In genomic region chr1:116346943-116347673, GRCh38 we compare ENCODE assay signal across 17 cellular contexts. TPM values are rescaled to one million over a fixed set of nuclear protein-coding genes. Genes with fewer than 3 reads are reported as not detected.
A peak's percentile ranks its signal among the peaks of the same experiment; 100 is the strongest.
DNase-seq lines count a peak whose midpoint lies in the region; ATAC-seq and TF ChIP-seq lines count a peak whose summit lies in the region.
"Had no signal": no experiment of that assay in that cellular context is flagged by ENCODE, and none has a peak within 500 bp of the region (broad histone marks: within the 10 kb centered on the region; RNA-seq: fewer than 3 reads in every experiment).

No MANE protein-coding gene starts in this region.

- no peak for TF ChIP-seq CTCF in breast epithelium (IDR thresholded peaks at IDR 0.05)

- H3K4me1 Mint-ChIP-seq in IgD-negative memory B cell = peaks cover 0 to 5% (median 0%) of the 10 kb centered on the region in 3 donors
- peaks cover 25 to 73% (median 58%) of the 10 kb centered on the region in 4 donors for H3K4me1 Mint-ChIP-seq in naive thymus-derived CD8-positive, alpha-beta T cell

- peak; percentile 10 for DNase-seq in NCI-H146 (lab: John Stamatoyannopoulos, UW)
- DNase-seq in NCI-H146 treated with DMSO at 0.1 percent for 48 hours (lab: John Stamatoyannopoulos, UW; ENCODE audit: unreplicated experiment) = no peak
- peak in 1 of 2 donors; percentile 42 for DNase-seq in breast epithelium (ENCODE audit: low spot score in 2 of 2)
- peak in 7 of 10 donors; percentile 3 to 78 (median 43) for DNase-seq in naive thymus-derived CD8-positive, alpha-beta T cell
- DNase-seq in Ammon's horn (ENCODE audit: low spot score) = no peak
- no peak for DNase-seq in effector CD8-positive, alpha-beta T cell (lab: John Stamatoyannopoulos, UW)
- DNase-seq: activated CD4-positive, alpha-beta memory T cell treated with anti-CD3 and anti-CD28 coated beads, Interleukin-2, amount 10 ng/mL, durations not matched to agents 7 days and 5 days; DMS79; MM.1S; NCI-H2029 treated with DMSO at 0.1 percent for 48 hours; NCI-H510A treated with DMSO at 0.1 percent for 48 hours; PC-9 had no signal

- POLR2A ChIA-PET in naive thymus-derived CD8-positive, alpha-beta T cell (lab: Charles Lee) = no interaction called here

- no peak overlapping the region for H3K4me3 Mint-ChIP-seq in IgD-negative memory B cell
- peak overlapping the region in 9 of 10 donors; percentile 31 to 67 (median 42) for H3K4me3 Mint-ChIP-seq in naive thymus-derived CD8-positive, alpha-beta T cell
- H3K4me3 Mint-ChIP-seq: activated CD4-positive, alpha-beta memory T cell treated with anti-CD3 and anti-CD28 coated beads, Interleukin-2, amount 10 ng/mL, durations not matched to agents 7 days and 5 days; brain had no signal

- H3K27me3 ChIP-seq in breast epithelium = no peaks in the 10 kb centered on the region

- no peaks in the 10 kb centered on the region for H3K9me3 ChIP-seq in breast epithelium

- peak; percentile 49 to 51 for ATAC-seq in naive thymus-derived CD8-positive, alpha-beta T cell
- no peak for ATAC-seq in HG03159 (IDR thresholded peaks at IDR 0.05; ENCODE audit: unreplicated experiment)
- ATAC-seq: HCT116 had no signal

- TF ChIP-seq POLR2A in breast epithelium (IDR thresholded peaks at IDR 0.05) = no peak

- H3K36me3 ChIP-seq in breast epithelium = no peaks in the 10 kb centered on the region

- peak overlapping the region; percentile 50 to 67 for H3K27ac ChIP-seq in breast epithelium
- H3K27ac ChIP-seq: 22Rv1, PC-9 had no signal

- no peak overlapping the region for H3K4me3 ChIP-seq in breast epithelium
- H3K4me3 ChIP-seq: PC-9 had no signal

- intact Hi-C loops in breast epithelium (cut with DNase I; ENCODE audit: low total_unique reads) = no loop called here

- no peaks in the 10 kb centered on the region for H3K4me1 ChIP-seq in breast epithelium

- H3K27ac Mint-ChIP-seq in IgD-negative memory B cell = peak overlapping the region in 2 of 3 donors; percentile 18 to 44
- H3K27ac Mint-ChIP-seq in naive thymus-derived CD8-positive, alpha-beta T cell = peak overlapping the region; percentile 85 to 97 (median 92)
- H3K27ac Mint-ChIP-seq: activated CD4-positive, alpha-beta memory T cell treated with anti-CD3 and anti-CD28 coated beads, Interleukin-2, amount 10 ng/mL, durations not matched to agents 7 days and 5 days had no signal

- H3K36me3 Mint-ChIP-seq in IgD-negative memory B cell = peaks cover 2% of the 10 kb centered on the region
- H3K36me3 Mint-ChIP-seq in naive thymus-derived CD8-positive, alpha-beta T cell = no peaks in the 10 kb centered on the region
- H3K36me3 Mint-ChIP-seq: brain had no signal

- peaks cover 8% of the 10 kb centered on the region for H3K27me3 Mint-ChIP-seq in IgD-negative memory B cell
- H3K27me3 Mint-ChIP-seq in naive thymus-derived CD8-positive, alpha-beta T cell = no peaks in the 10 kb centered on the region
- H3K27me3 Mint-ChIP-seq: activated CD4-positive, alpha-beta memory T cell treated with anti-CD3 and anti-CD28 coated beads, Interleukin-2, amount 10 ng/mL, durations not matched to agents 7 days and 5 days; brain had no signal

- H3K9me3 Mint-ChIP-seq in IgD-negative memory B cell = peaks cover 0 to 5% (median 0%) of the 10 kb centered on the region in 3 donors
- H3K9me3 Mint-ChIP-seq in naive thymus-derived CD8-positive, alpha-beta T cell = peaks cover 0 to 9% (median 0%) of the 10 kb centered on the region in 9 donors
- H3K9me3 Mint-ChIP-seq: activated CD4-positive, alpha-beta memory T cell treated with anti-CD3 and anti-CD28 coated beads, Interleukin-2, amount 10 ng/mL, durations not matched to agents 7 days and 5 days had no signal

RNA-seq across cellular contexts. Expression of gene ATP1A1, which starts 25.9 kb away (rescaled TPM):
- 29.9 TPM for polyA plus RNA-seq in IgD-negative memory B cell
- total RNA-seq in breast epithelium = 100 to 1,000 TPM; 235 to 423 (median 331) TPM
- 100 to 1,000 TPM; 248 to 261 TPM for total RNA-seq in naive thymus-derived CD8-positive, alpha-beta T cell
- 10 to 100 TPM; 59.1 to 65.0 (median 60.6) TPM for polyA plus RNA-seq in naive thymus-derived CD8-positive, alpha-beta T cell

Comparison
In these comparisons a context has a peak if more than half of its experiments do, and no peak if none do; other contexts are left out.
1. DNase-seq: peak in NCI-H146 (single experiment) and naive thymus-derived CD8-positive, alpha-beta T cell (7 of 10); none in NCI-H146 treated with DMSO at 0.1 percent for 48 hours (single experiment), Ammon's horn (single experiment) and effector CD8-positive, alpha-beta T cell (single experiment).
2. H3K4me3 Mint-ChIP-seq: peak in naive thymus-derived CD8-positive, alpha-beta T cell (9 of 10); none in IgD-negative memory B cell (0 of 4).